In genomic region chr2:37501121-37501520, GRCh38 we compare ENCODE assay signal across 17 cellular contexts.
"Had no signal": no experiment of that assay in that cellular context is flagged by ENCODE, and none has a peak within 500 bp of the region (broad histone marks: within the 10 kb centered on the region; RNA-seq: fewer than 3 reads in every experiment).

No MANE protein-coding gene starts in this region.

- H3K4me3 Mint-ChIP-seq: dendritic cell treated with granulocyte-macrophage colony-stimulating factor and Interleukin-4, amounts not matched to agents 40 ng/mL and 50 ng/mL, for 4 days; effector memory CD8-positive, alpha-beta T cell; mesothelial cell of epicardium; natural killer cell; neural crest cell had no signal

- H3K4me3 ChIP-seq: esophagus squamous epithelium, heart right ventricle, ovary had no signal

- H3K9me3 ChIP-seq: esophagus squamous epithelium, ovary had no signal

- DNase-seq: effector memory CD8-positive, alpha-beta T cell; esophagus squamous epithelium; foreskin melanocyte; heart right ventricle; islet precursor cell; mammary epithelial cell; natural killer cell; nucleus accumbens; ovary; right cardiac atrium; small intestine; stimulated activated CD4-positive, alpha-beta T cell treated with anti-CD3 and anti-CD28 coated beads, Interleukin-12 subunit alpha, Interleukin-12 subunit beta, amount 100 ng/mL, for 4 hours; stimulated activated naive CD4-positive, alpha-beta T cell treated with Interleukin-2 at 50 U/mL for 16 hours; trophoblast cell had no signal

- H3K27ac Mint-ChIP-seq: dendritic cell treated with granulocyte-macrophage colony-stimulating factor and Interleukin-4, amounts not matched to agents 40 ng/mL and 50 ng/mL, for 4 days; effector memory CD8-positive, alpha-beta T cell; mesothelial cell of epicardium; natural killer cell had no signal

- H3K4me1 Mint-ChIP-seq: natural killer cell had no signal

- H3K27ac ChIP-seq: esophagus squamous epithelium, heart right ventricle, ovary had no signal

- H3K9me3 Mint-ChIP-seq: effector memory CD8-positive, alpha-beta T cell; natural killer cell had no signal

- H3K27me3 ChIP-seq: heart right ventricle, ovary had no signal

- H3K36me3 ChIP-seq: esophagus squamous epithelium, heart right ventricle, ovary had no signal
